In genomic region chrX:155263854-155264628, GRCh38 we compare ENCODE assay signal across 8 cellular contexts. TPM values are rescaled to one million over a fixed set of nuclear protein-coding genes. Genes with fewer than 3 reads are reported as not detected.
DNase-seq lines count a peak whose midpoint lies in the region; ATAC-seq and TF ChIP-seq lines count a peak whose summit lies in the region.

Gene RAB39B (minus strand): TSS chrX:155264491. CDS start chrX:155264288, 203 bp downstream.

- TF ChIP-seq CTCF in GM23338 (conservative IDR thresholded peaks at IDR 0.05; ENCODE audit: low read depth in 2 of 2) (no peak), LNCAP (IDR thresholded peaks at IDR 0.05) (peak; percentile 18; the same call in 1 of the 2 replicates), adrenal gland (IDR thresholded peaks at IDR 0.05) (no peak), vagina (IDR thresholded peaks at IDR 0.05) (no peak)

- H3K27ac Mint-ChIP-seq in GM23338, result peak within 1 kb of the TSS; percentile 65; the same call in 1 of the 2 replicates
- peak within 1 kb of the TSS; percentile 71 to 83 for H3K27ac Mint-ChIP-seq in T-cell

- peak within 1 kb of the TSS; percentile 61; the same call in 1 of the 2 replicates for H3K9ac ChIP-seq in ES-I3 (ENCODE audit: low read depth, low read length)

- H3K27me3 Mint-ChIP-seq in GM23338 (ENCODE audit: insufficient read depth, low read depth, poor library complexity) (no peaks in the 10 kb centered on the region), T-cell (no peaks in the 10 kb centered on the region)

- H3K9me3 Mint-ChIP-seq in GM23338, result no peaks in the 10 kb centered on the region; the same call in 2 of the 3 replicates
- H3K9me3 Mint-ChIP-seq in T-cell, result peaks cover 0 to 2% (median 0%) of the 10 kb centered on the region in 3 donors

- WGBS in adrenal gland, 4 donors, result 1 to 48% (median 13%) methylated on average over 12 to 58 of the region's 58 CpGs
- WGBS in right cardiac atrium, result 3% methylated on average over 58 of the region's 58 CpGs

- no peaks in the 10 kb centered on the region for H3K9me2 ChIP-seq in GM23338 (ENCODE audit: insufficient read depth)

- no peaks in the 10 kb centered on the region for H3F3A ChIP-seq in GM23338 (replicated peaks; ENCODE audit: low read depth)

- ATAC-seq in GM23338 (peak; percentile 97), T-cell (replicated peaks in 1 of 4) (peak; percentile 90 to 93 (median 92)), right cardiac atrium (peak; percentile 89 to 95)

- H3K9me3 ChIP-seq in ES-I3 (ENCODE audit: control insufficient read depth, insufficient read depth, low read length), result no peaks in the 10 kb centered on the region
- no peaks in the 10 kb centered on the region for H3K9me3 ChIP-seq in adrenal gland (replicated peaks in 1 of 3)
- H3K9me3 ChIP-seq in right cardiac atrium (ENCODE audit: control insufficient read depth, low read length), result no peaks in the 10 kb centered on the region
- H3K9me3 ChIP-seq in vagina, result no peaks in the 10 kb centered on the region

- intact Hi-C loops in adrenal gland (cut with DNase I) (no loop called here), right cardiac atrium (cut with DNase I) (no loop called here), vagina (cut with DNase I) (no loop called here)

- POLR2A ChIA-PET in T-cell (lab: Charles Lee), result no interaction called here

- peak; percentile 80 for DNase-seq in GM23338 (ENCODE audit: low spot score)
- DNase-seq in T-cell, result peak; percentile 39 to 73 (median 60)
- DNase-seq in adrenal gland, result peak; percentile 50 to 82 (median 59)
- peak; percentile 64 to 81 (median 72) for DNase-seq in right cardiac atrium
- DNase-seq in renal cortical epithelial cell (ENCODE audit: low read depth), result peak; percentile 22
- no peak for DNase-seq in vagina (ENCODE audit: extremely low spot score in 2 of 2)

- H3K36me3 Mint-ChIP-seq in GM23338 (ENCODE audit: low read depth), result peaks cover 4% of the 10 kb centered on the region; the same call in 1 of the 3 replicates
- peaks cover 8% of the 10 kb centered on the region for H3K36me3 Mint-ChIP-seq in T-cell

- H3K4me3 ChIP-seq in GM23338, result peak within 1 kb of the TSS; percentile 72
- H3K4me3 ChIP-seq in adrenal gland, result peak within 1 kb of the TSS in 1 of 4 donors; percentile 49
- peak within 1 kb of the TSS; percentile 41 for H3K4me3 ChIP-seq in right cardiac atrium (ENCODE audit: low read length)
- H3K4me3 ChIP-seq in vagina, result peak within 1 kb of the TSS; percentile 30 to 33

- H3K27ac ChIP-seq in GM23338 (ENCODE audit: low read depth) (peak within 1 kb of the TSS; percentile 87), adrenal gland (peak within 1 kb of the TSS in 1 of 5 donors; percentile 56), right cardiac atrium (ENCODE audit: low read length) (no peak within 1 kb of the TSS), vagina (no peak within 1 kb of the TSS)

- no peaks in the 10 kb centered on the region for H4K20me1 ChIP-seq in GM23338 (replicated peaks; ENCODE audit: insufficient read depth)

- no peaks in the 10 kb centered on the region for H3K27me3 ChIP-seq in GM23338 (ENCODE audit: insufficient read depth)
- no peaks in the 10 kb centered on the region for H3K27me3 ChIP-seq in adrenal gland
- H3K27me3 ChIP-seq in right cardiac atrium (ENCODE audit: control insufficient read depth, insufficient read depth), result no peaks in the 10 kb centered on the region
- H3K27me3 ChIP-seq in vagina, result no peaks in the 10 kb centered on the region

- H2AFZ ChIP-seq in GM23338, result no peak within 1 kb of the TSS

- H3K79me2 ChIP-seq in GM23338 (replicated peaks; ENCODE audit: insufficient read depth), result peaks cover 15% of the 10 kb centered on the region

- no peak for TF ChIP-seq POLR2A in adrenal gland (IDR thresholded peaks at IDR 0.05)
- TF ChIP-seq POLR2A in vagina (IDR thresholded peaks at IDR 0.05), result no peak

- H3K4me1 ChIP-seq in ES-I3 (ENCODE audit: insufficient read depth, low read length), result no peaks in the 10 kb centered on the region
- H3K4me1 ChIP-seq in GM23338 (ENCODE audit: insufficient read depth), result no peaks in the 10 kb centered on the region
- no peaks in the 10 kb centered on the region for H3K4me1 ChIP-seq in adrenal gland (replicated peaks in 1 of 2)
- no peaks in the 10 kb centered on the region for H3K4me1 ChIP-seq in right cardiac atrium (ENCODE audit: control insufficient read depth, insufficient read depth, low read length)
- peaks cover 8% of the 10 kb centered on the region for H3K4me1 ChIP-seq in vagina

- peak within 1 kb of the TSS; percentile 83 for H3K4me2 ChIP-seq in GM23338

- H3K4me3 Mint-ChIP-seq in GM23338 (peak within 1 kb of the TSS; percentile 90), T-cell (peak within 1 kb of the TSS; percentile 56 to 85 (median 75))

- CTCF ChIA-PET in T-cell (lab: Charles Lee), result no interaction called here

- no peaks in the 10 kb centered on the region for H3K36me3 ChIP-seq in ES-I3 (ENCODE audit: insufficient read depth, low read length)
- H3K36me3 ChIP-seq in GM23338 (ENCODE audit: insufficient read depth), result no peaks in the 10 kb centered on the region
- H3K36me3 ChIP-seq in adrenal gland (replicated peaks in 1 of 2), result no peaks in the 10 kb centered on the region
- no peaks in the 10 kb centered on the region for H3K36me3 ChIP-seq in vagina

- H3K4me1 Mint-ChIP-seq in GM23338 (peaks cover 10% of the 10 kb centered on the region), T-cell (peaks cover 7 to 37% (median 27%) of the 10 kb centered on the region in 3 donors)

TF ChIP-seq in GM23338, 12 proteins besides CTCF, POLR2A, EP300 and RAD21:
- peak; percentile 61; the same call in 1 of the 2 replicates for TF ChIP-seq CREB1 (CRISPR knock-in tag; IDR thresholded peaks at IDR 0.05; ENCODE audit: low read depth)
- TF ChIP-seq, protein P1, sequence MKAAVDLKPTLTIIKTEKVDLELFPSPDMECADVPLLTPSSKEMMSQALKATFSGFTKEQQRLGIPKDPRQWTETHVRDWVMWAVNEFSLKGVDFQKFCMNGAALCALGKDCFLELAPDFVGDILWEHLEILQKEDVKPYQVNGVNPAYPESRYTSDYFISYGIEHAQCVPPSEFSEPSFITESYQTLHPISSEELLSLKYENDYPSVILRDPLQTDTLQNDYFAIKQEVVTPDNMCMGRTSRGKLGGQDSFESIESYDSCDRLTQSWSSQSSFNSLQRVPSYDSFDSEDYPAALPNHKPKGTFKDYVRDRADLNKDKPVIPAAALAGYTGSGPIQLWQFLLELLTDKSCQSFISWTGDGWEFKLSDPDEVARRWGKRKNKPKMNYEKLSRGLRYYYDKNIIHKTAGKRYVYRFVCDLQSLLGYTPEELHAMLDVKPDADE (IDR thresholded peaks at IDR 0.05), result no peak
- TF ChIP-seq POLR2AphosphoS5 (IDR thresholded peaks at IDR 0.05; ENCODE audit: low read depth), result peak; percentile 38; the same call in 1 of the 2 replicates
TF ChIP-seq in GM23338: peak in this region for 2.

RNA-seq across cellular contexts. Expression of gene RAB39B, which starts in this region (rescaled TPM):
- 11.1 and 11.3 TPM in 2 replicates for total RNA-seq in GM23338 (2014; rRNA removed; shearing (Covaris generic))
- polyA plus RNA-seq in GM23338 (2016; fragmentation: Nextera tagmentation; extraction: Ambion mirVana) (6.2 and 6.8 TPM in 2 replicates), adrenal gland (1 to 10 TPM in 2 of 3 donors, under 1 TPM in 1; 0.77 to 2.6 (median 1.8) TPM), right cardiac atrium (0.63 TPM)
- total RNA-seq in T-cell (10 to 100 TPM in 3 of 5 donors, 1 to 10 TPM in 2; 5.5 to 13.4 (median 12.8) TPM), adrenal gland (1 to 10 TPM in 2 of 8 donors, under 1 TPM in 6; 0.18 to 2.1 (median 0.74) TPM), right cardiac atrium (1 to 10 TPM in 1 of 4 donors, under 1 TPM in 3; 0.31 to 2.2 (median 0.71) TPM), renal cortical epithelial cell (under 0.01 and 0.35 TPM in 2 replicates), vagina (0.74 TPM)

Comparison
In these comparisons a context has a peak if more than half of its experiments do, and no peak if none do; other contexts are left out.
1. Peak in DNase-seq in renal cortical epithelial cell; RNA of the gene not detected or under 1 TPM.
2. DNase-seq: peak in GM23338 (single experiment), T-cell (34 of 34), adrenal gland (7 of 7) and right cardiac atrium (3 of 3); none in vagina (0 of 2).
3. Peak in every context shown above with its lines, with median percentiles within 50 percentile points of each other: ATAC-seq.